ENCODE assay signal across 8 cellular contexts in the genomic region with DNA sequence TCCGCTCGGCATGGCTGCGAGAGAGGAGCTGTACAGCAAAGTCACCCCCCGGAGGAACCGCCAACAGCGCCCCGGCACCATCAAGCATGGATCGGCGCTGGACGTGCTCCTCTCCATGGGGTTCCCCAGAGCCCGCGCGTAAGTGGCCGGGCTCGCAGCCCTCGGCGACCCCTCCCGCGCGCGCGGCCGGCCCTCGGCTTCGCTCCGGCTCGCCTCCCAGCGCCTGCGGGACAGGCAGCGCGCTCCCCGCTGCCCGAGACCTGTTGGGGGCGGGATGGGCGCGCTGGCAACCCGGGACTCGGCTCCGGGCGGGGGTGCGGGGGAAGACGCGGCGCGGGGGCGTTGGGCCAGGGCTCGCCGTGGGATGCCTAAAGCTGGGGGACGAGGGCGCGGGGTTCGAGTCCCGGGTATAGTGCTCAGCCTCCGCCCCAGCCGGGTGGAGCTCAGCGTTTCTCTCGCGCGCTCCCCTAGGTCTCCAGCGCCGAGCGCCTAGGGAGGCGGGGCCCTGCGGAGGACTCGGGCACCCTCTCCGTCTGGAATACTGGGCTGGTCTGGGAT. TPM values are rescaled to one million over a fixed set of nuclear protein-coding genes. Genes with fewer than 3 reads are reported as not detected.
A peak's percentile ranks its signal among the peaks of the same experiment; 100 is the strongest.
DNase-seq lines count a peak whose midpoint lies in the region; ATAC-seq, FAIRE-seq and TF ChIP-seq lines count a peak whose summit lies in the region.

No MANE protein-coding gene starts in this region.

- FAIRE-seq in GM12891 (lab: Jason Lieb, UNC) = peak; percentile 67

- peaks cover 3% of the 10 kb centered on the region for H3K36me3 Mint-ChIP-seq in effector memory CD8-positive, alpha-beta T cell (ENCODE audit: insufficient read depth)
- no peaks in the 10 kb centered on the region for H3K36me3 Mint-ChIP-seq in stimulated activated memory B cell treated with anti-CD40 and anti-IgM and Interleukin-4, amounts not matched to agents 10 μg/mL and 1 μg/mL and 100 μg/mL, for 72 hours

- H3K9me3 Mint-ChIP-seq in effector memory CD8-positive, alpha-beta T cell = no peaks in the 10 kb centered on the region
- H3K9me3 Mint-ChIP-seq in stimulated activated memory B cell treated with anti-CD40 and anti-IgM and Interleukin-4, amounts not matched to agents 10 μg/mL and 1 μg/mL and 100 μg/mL, for 72 hours = no peaks in the 10 kb centered on the region

- TF ChIP-seq POLR2A in GM12891 (IDR thresholded peaks at IDR 0.05; ENCODE audit: low read depth, low read length) = no peak

- DNase-seq in GM12891 (ENCODE audit: insufficient read length, low spot score) = peak; percentile 54
- peak; percentile 36 for DNase-seq in NCI-H1092 (lab: John Stamatoyannopoulos, UW)
- peak; percentile 85 for DNase-seq in activated CD8-positive, alpha-beta memory T cell treated with anti-CD3 and anti-CD28 coated beads for 24 hours
- peak; percentile 26 to 36 (median 26) for DNase-seq in effector memory CD8-positive, alpha-beta T cell
- DNase-seq in midbrain (lab: John Stamatoyannopoulos, UW) = peak; percentile 45
- DNase-seq in AML-193 (lab: John Stamatoyannopoulos, UW) = no peak

- peak overlapping the region; percentile 65 to 86 for H3K27ac Mint-ChIP-seq in effector memory CD8-positive, alpha-beta T cell
- peak overlapping the region; percentile 85 for H3K27ac Mint-ChIP-seq in stimulated activated memory B cell treated with anti-CD40 and anti-IgM and Interleukin-4, amounts not matched to agents 10 μg/mL and 1 μg/mL and 100 μg/mL, for 72 hours

- peaks cover under 1 to 13% of the 10 kb centered on the region in 2 donors for H3K27me3 Mint-ChIP-seq in effector memory CD8-positive, alpha-beta T cell
- H3K27me3 Mint-ChIP-seq in stimulated activated memory B cell treated with anti-CD40 and anti-IgM and Interleukin-4, amounts not matched to agents 10 μg/mL and 1 μg/mL and 100 μg/mL, for 72 hours = peaks cover 31% of the 10 kb centered on the region

- ATAC-seq in HG02588 (IDR thresholded peaks at IDR 0.05; ENCODE audit: unreplicated experiment) = peak; percentile 48
- peak; percentile 67 for ATAC-seq in effector memory CD8-positive, alpha-beta T cell (replicated peaks)
- peak; percentile 77 for ATAC-seq in stimulated activated memory B cell treated with anti-CD40 and anti-IgM and Interleukin-4, amounts not matched to agents 10 μg/mL and 1 μg/mL and 100 μg/mL, for 72 hours

- peak overlapping the region; percentile 93 to 96 for H3K4me3 Mint-ChIP-seq in effector memory CD8-positive, alpha-beta T cell
- peak overlapping the region; percentile 96 for H3K4me3 Mint-ChIP-seq in stimulated activated memory B cell treated with anti-CD40 and anti-IgM and Interleukin-4, amounts not matched to agents 10 μg/mL and 1 μg/mL and 100 μg/mL, for 72 hours

- peaks cover 22 to 36% of the 10 kb centered on the region in 2 donors for H3K4me1 Mint-ChIP-seq in effector memory CD8-positive, alpha-beta T cell (ENCODE audit: low read depth in 2 of 2)
- H3K4me1 Mint-ChIP-seq in stimulated activated memory B cell treated with anti-CD40 and anti-IgM and Interleukin-4, amounts not matched to agents 10 μg/mL and 1 μg/mL and 100 μg/mL, for 72 hours = peaks cover 26% of the 10 kb centered on the region

TF ChIP-seq in GM12891, 5 proteins besides CTCF, POLR2A, EP300 and RAD21:
- TF ChIP-seq TAF1 (IDR thresholded peaks at IDR 0.05; ENCODE audit: low read depth, low read length) (no peak), PAX5 (IDR thresholded peaks at IDR 0.05; ENCODE audit: insufficient read depth, low read length, severe bottlenecking) (no peak), POLR2AphosphoS5 (IDR thresholded peaks at IDR 0.05; ENCODE audit: low read depth, low read length) (no peak), POU2F2 (IDR thresholded peaks at IDR 0.05; ENCODE audit: low read depth, low read length) (no peak), SPI1 (IDR thresholded peaks at IDR 0.05; ENCODE audit: low read depth, low read length) (no peak)

RNA-seq across cellular contexts. Expression of gene UBASH3B, which starts 0.6 kb away (rescaled TPM):
- polyA plus RNA-seq in GM12891 (2012; ENCODE audit: low read depth, missing spikeins) = 11.1 TPM

Comparison
In these comparisons a context has a peak if more than half of its experiments do, and no peak if none do; other contexts are left out.
1. DNase-seq: peak in GM12891 (single experiment), NCI-H1092 (single experiment), activated CD8-positive, alpha-beta memory T cell treated with anti-CD3 and anti-CD28 coated beads for 24 hours (single experiment), effector memory CD8-positive, alpha-beta T cell (3 of 3) and midbrain (single experiment); none in AML-193 (0 of 2).
2. Peak in every context shown above with its lines, with median percentiles within 50 percentile points of each other: ATAC-seq.